9 cellular contexts compared by ENCODE assay signal in genomic region chr3:192812736-192813383, GRCh38.
DNase-seq lines count a peak whose midpoint lies in the region; ATAC-seq and TF ChIP-seq lines count a peak whose summit lies in the region.
"Had no signal": no experiment of that assay in that cellular context is flagged by ENCODE, and none has a peak within 500 bp of the region (broad histone marks: within the 10 kb centered on the region; RNA-seq: fewer than 3 reads in every experiment).

No MANE protein-coding gene starts in this region.

- ATAC-seq in HG03045 (IDR thresholded peaks at IDR 0.05; ENCODE audit: unreplicated experiment), result no peak

- H3K4me3 ChIP-seq in HAP-1 (no peak overlapping the region), endodermal cell (ENCODE audit: low read length) (no peak overlapping the region)

- H3K9ac ChIP-seq in endodermal cell (ENCODE audit: extremely low read depth, low read length, poor library complexity, severe bottlenecking), result no peak overlapping the region

- H3K9me3 Mint-ChIP-seq in endodermal cell, result no peaks in the 10 kb centered on the region
- H3K9me3 Mint-ChIP-seq in neural crest cell, result no peaks in the 10 kb centered on the region
- no peaks in the 10 kb centered on the region for H3K9me3 Mint-ChIP-seq in T-helper 2 cell treated with Interferon-gamma antibody and Interleukin-4, amounts not matched to agents 5 μg/mL and 100 μg/mL, for 36 hours

- H3K36me3 Mint-ChIP-seq in endodermal cell (ENCODE audit: low read depth) (no peaks in the 10 kb centered on the region), neural crest cell (ENCODE audit: low read depth) (no peaks in the 10 kb centered on the region)
- H3K36me3 Mint-ChIP-seq in T-helper 2 cell treated with Interferon-gamma antibody and Interleukin-4, amounts not matched to agents 5 μg/mL and 100 μg/mL, for 36 hours (ENCODE audit: low read depth), result no peaks in the 10 kb centered on the region

- H3K4me1 ChIP-seq in HAP-1, result peaks cover 34% of the 10 kb centered on the region
- H3K4me1 ChIP-seq in endodermal cell (ENCODE audit: control insufficient read depth, insufficient read depth, low read length), result no peaks in the 10 kb centered on the region

- H3K27ac Mint-ChIP-seq in endodermal cell, result no peak overlapping the region
- H3K27ac Mint-ChIP-seq in neural crest cell (ENCODE audit: unreplicated experiment), result no peak overlapping the region
- H3K27ac Mint-ChIP-seq in T-helper 2 cell treated with Interferon-gamma antibody and Interleukin-4, amounts not matched to agents 5 μg/mL and 100 μg/mL, for 36 hours, result no peak overlapping the region

- no peaks in the 10 kb centered on the region for H3K27me3 Mint-ChIP-seq in endodermal cell (ENCODE audit: insufficient read depth)
- no peaks in the 10 kb centered on the region for H3K27me3 Mint-ChIP-seq in neural crest cell (ENCODE audit: low read depth)
- H3K27me3 Mint-ChIP-seq in T-helper 2 cell treated with Interferon-gamma antibody and Interleukin-4, amounts not matched to agents 5 μg/mL and 100 μg/mL, for 36 hours (ENCODE audit: low read depth), result no peaks in the 10 kb centered on the region

- H3K36me3 ChIP-seq in HAP-1 (replicated peaks), result no peaks in the 10 kb centered on the region
- no peaks in the 10 kb centered on the region for H3K36me3 ChIP-seq in endodermal cell (ENCODE audit: control insufficient read depth, insufficient read depth, low read length)

- H3K27me3 ChIP-seq in HAP-1 (ENCODE audit: low read depth), result no peaks in the 10 kb centered on the region
- no peaks in the 10 kb centered on the region for H3K27me3 ChIP-seq in endodermal cell (ENCODE audit: control insufficient read depth, insufficient read depth, low read length, poor library complexity, severe bottlenecking)

- TF ChIP-seq CTCF in endodermal cell (conservative IDR thresholded peaks at IDR 0.05), result peak; percentile 84
- peak; percentile 82 for TF ChIP-seq CTCF in neural crest cell (conservative IDR thresholded peaks at IDR 0.05)

- 48 to 61% methylated on average over 3 to 4 of the region's 4 CpGs for WGBS in endodermal cell (ENCODE audit: insufficient coverage in 1 of 2, insufficient read length in 1 of 2), 2 experiments

- DNase-seq in Ammon's horn (ENCODE audit: low spot score) (peak; percentile 82), HAP-1 (ENCODE audit: low spot score in 2 of 2) (peak; percentile 63 to 67), NOMO-1 (lab: John Stamatoyannopoulos, UW; ENCODE audit: unreplicated experiment in 2 of 2) (peak; percentile 11 to 40), endodermal cell (peak; percentile 67), neural crest cell (ENCODE audit: low read depth, low spot score) (peak; percentile 50), T-helper 2 cell (no peak)
- no peak for DNase-seq in T-helper 2 cell treated with Interferon-gamma antibody and Interleukin-4, amounts not matched to agents 5 μg/mL and 100 μg/mL, for 36 hours (ENCODE audit: low spot score)

- no peaks in the 10 kb centered on the region for H3K9me3 ChIP-seq in HAP-1
- H3K9me3 ChIP-seq in endodermal cell (ENCODE audit: control insufficient read depth, low read length), result no peaks in the 10 kb centered on the region

- H3K4me1 Mint-ChIP-seq in endodermal cell, result peaks cover 5% of the 10 kb centered on the region
- H3K4me1 Mint-ChIP-seq in neural crest cell, result peaks cover 15% of the 10 kb centered on the region
- H3K4me1 Mint-ChIP-seq in T-helper 2 cell treated with Interferon-gamma antibody and Interleukin-4, amounts not matched to agents 5 μg/mL and 100 μg/mL, for 36 hours (ENCODE audit: low read depth), result peaks cover 11% of the 10 kb centered on the region

- H3K4me3 Mint-ChIP-seq in endodermal cell (no peak overlapping the region), neural crest cell (no peak overlapping the region)
- no peak overlapping the region for H3K4me3 Mint-ChIP-seq in T-helper 2 cell treated with Interferon-gamma antibody and Interleukin-4, amounts not matched to agents 5 μg/mL and 100 μg/mL, for 36 hours

- no peak overlapping the region for H3K27ac ChIP-seq in endodermal cell (ENCODE audit: low read depth, low read length)
- H3K27ac ChIP-seq: epithelial cell of prostate had no signal

- in situ Hi-C loops in HAP-1 (cut with MboI; ENCODE audit: low sequenced_read_pairs), result loop anchor here (5.0 to 10.0 kb wide), 4 partner anchors 232 to 759 kb away; no protein-coding TSS in a partner anchor

Comparison
In these comparisons a context has a peak if more than half of its experiments do, and no peak if none do; other contexts are left out.
1. DNase-seq: peak in Ammon's horn (single experiment), HAP-1 (2 of 2), NOMO-1 (2 of 2), endodermal cell (single experiment) and neural crest cell (single experiment); none in T-helper 2 cell treated with Interferon-gamma antibody and Interleukin-4, amounts not matched to agents 5 μg/mL and 100 μg/mL, for 36 hours (single experiment) and T-helper 2 cell (0 of 5).